ENCODE assay signal across 8 cellular contexts in the genomic region with DNA sequence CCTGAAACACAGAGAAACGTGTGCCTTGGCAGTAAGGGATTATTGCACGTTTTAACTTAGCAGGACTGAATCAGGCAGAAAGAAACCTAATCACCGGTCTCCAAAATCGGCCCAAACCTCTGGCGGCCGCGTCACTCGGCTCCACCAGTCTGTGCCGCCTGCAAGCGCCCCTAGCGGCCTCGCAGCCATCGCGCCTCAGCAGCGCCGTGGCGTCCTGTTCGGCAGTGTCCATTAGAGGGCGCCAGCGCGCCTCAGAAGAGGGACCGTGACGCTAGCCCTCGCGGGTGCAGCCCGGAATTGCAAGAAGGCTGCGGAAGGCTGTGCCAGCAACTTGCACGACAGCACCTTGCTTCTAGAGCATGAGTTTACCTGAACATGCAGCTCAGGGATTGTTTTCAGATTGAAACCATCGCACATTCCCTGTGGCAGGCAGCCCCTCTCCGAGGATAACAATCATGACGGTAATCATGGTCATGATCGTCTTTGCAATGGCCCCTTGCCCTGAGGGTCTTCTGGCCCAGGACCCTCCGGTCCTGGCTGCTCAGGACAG.
DNase-seq lines count a peak whose midpoint lies in the region; ATAC-seq and TF ChIP-seq lines count a peak whose summit lies in the region.

No MANE protein-coding gene starts in this region.

- intact Hi-C loops in spleen (cut with DNase I; ENCODE audit: low total_unique reads), result no loop called here

- ATAC-seq in GM19025 (IDR thresholded peaks at IDR 0.05; ENCODE audit: low read depth, unreplicated experiment), result peak; percentile 99
- peak; percentile 99 for ATAC-seq in HG03342 (IDR thresholded peaks at IDR 0.05; ENCODE audit: unreplicated experiment)
- peak; percentile 85 for ATAC-seq in central memory CD8-positive, alpha-beta T cell (replicated peaks; ENCODE audit: extremely low read depth, poor library complexity, severe bottlenecking)

- DNase-seq in AG10803 (ENCODE audit: low read depth) (peak; percentile 88), NCI-H345 (lab: John Stamatoyannopoulos, UW) (peak; percentile 94), iris pigment epithelial cell (ENCODE audit: low read depth) (peak; percentile 89), spleen (peak; percentile 100)
- peak; percentile 92 for DNase-seq in activated CD4-positive, CD25-positive, alpha-beta regulatory T cell treated with anti-CD3 and anti-CD28 coated beads, Interleukin-2, amount 50 U/mL, for 16 hours (ENCODE audit: low read depth, low spot score)
- DNase-seq in central memory CD8-positive, alpha-beta T cell (ENCODE audit: low spot score in 2 of 2), result peak; percentile 98 to 99

- H3K4me3 ChIP-seq in AG10803 (ENCODE audit: low read length) (peak overlapping the region; percentile 61), spleen (peak overlapping the region; percentile 31 to 67 (median 42))

- H3K4me1 ChIP-seq in spleen, result peaks cover 10 to 36% (median 21%) of the 10 kb centered on the region in 6 donors

- H3K27ac Mint-ChIP-seq in central memory CD8-positive, alpha-beta T cell (ENCODE audit: low read depth), result peak overlapping the region; percentile 79

- H3K9me3 Mint-ChIP-seq in central memory CD8-positive, alpha-beta T cell, result no peaks in the 10 kb centered on the region

- peaks cover 5% of the 10 kb centered on the region for H3K36me3 Mint-ChIP-seq in central memory CD8-positive, alpha-beta T cell (ENCODE audit: insufficient read depth)

- no peaks in the 10 kb centered on the region for H3K36me3 ChIP-seq in spleen

- peaks cover 46% of the 10 kb centered on the region for H3K4me1 Mint-ChIP-seq in central memory CD8-positive, alpha-beta T cell

- peak overlapping the region; percentile 39 to 85 (median 74) for H3K27ac ChIP-seq in spleen

- H3K27me3 ChIP-seq in spleen (replicated peaks in 1 of 7), result no peaks in the 10 kb centered on the region

- H3K27me3 Mint-ChIP-seq in central memory CD8-positive, alpha-beta T cell, result no peaks in the 10 kb centered on the region

- TF ChIP-seq CTCF in AG10803 (conservative IDR thresholded peaks at IDR 0.05; ENCODE audit: low read length) (peak; percentile 100), spleen (IDR thresholded peaks at IDR 0.05 in 8 of 11, conservative IDR thresholded peaks at IDR 0.05 in 3 of 11) (peak; percentile 100)

- H3K9me3 ChIP-seq in spleen, result no peaks in the 10 kb centered on the region

- 6 to 8% (median 7%) methylated on average over 30 to 33 of the region's 33 CpGs for WGBS in spleen, 5 donors

- H3K4me3 Mint-ChIP-seq in central memory CD8-positive, alpha-beta T cell, result peak overlapping the region; percentile 87

- no peak for TF ChIP-seq POLR2A in spleen (IDR thresholded peaks at IDR 0.05)

Comparison
In these comparisons a context has a peak if more than half of its experiments do, and no peak if none do; other contexts are left out.
1. Peak in every context shown above with its lines: DNase-seq, ATAC-seq, H3K4me3 ChIP-seq and H3K27ac ChIP-seq.